In genomic region chrX:13598877-13599276, GRCh38 we compare ENCODE assay signal across 11 cellular contexts. TPM values are rescaled to one million over a fixed set of nuclear protein-coding genes. Genes with fewer than 3 reads are reported as not detected.
DNase-seq lines count a peak whose midpoint lies in the region; ATAC-seq, FAIRE-seq and TF ChIP-seq lines count a peak whose summit lies in the region.
"Had no signal": no experiment of that assay in that cellular context is flagged by ENCODE, and none has a peak within 500 bp of the region (broad histone marks: within the 10 kb centered on the region; RNA-seq: fewer than 3 reads in every experiment).

No MANE protein-coding gene starts in this region.

- H4K20me1 ChIP-seq in IMR-90 (ENCODE audit: insufficient read depth, low read length) (no peaks in the 10 kb centered on the region), GM12878 (ENCODE audit: control insufficient read depth, insufficient read depth) (no peaks in the 10 kb centered on the region), HepG2 (ENCODE audit: insufficient read depth, low read length) (no peaks in the 10 kb centered on the region)

- intact Hi-C loops in IMR-90 (cut with micrococcal nuclease): no loop called here
- intact Hi-C loops in GM12878 (cut with micrococcal nuclease; ENCODE audit: unreplicated experiment): no loop called here
- intact Hi-C loops in HepG2 (cut with micrococcal nuclease; ENCODE audit: unreplicated experiment): no loop called here
- intact Hi-C loops in psoas muscle (cut with DNase I): no loop called here

- no peaks in the 10 kb centered on the region for H3K79me2 ChIP-seq in GM12878 (ENCODE audit: control insufficient read depth, insufficient read depth, low read length)
- no peaks in the 10 kb centered on the region for H3K79me2 ChIP-seq in HepG2 (ENCODE audit: insufficient read depth, low read length)

- FAIRE-seq in D721Med (lab: Jason Lieb, UNC): no peak
- no peak for FAIRE-seq in GM12878 (lab: Jason Lieb, UNC)
- FAIRE-seq in HepG2 (lab: Jason Lieb, UNC): no peak

- H3K4me1 ChIP-seq in IMR-90 (ENCODE audit: control insufficient read depth, insufficient read depth, low read length): no peaks in the 10 kb centered on the region
- H3K4me1 ChIP-seq in GM12878 (ENCODE audit: control insufficient read depth, insufficient read depth, low read length): no peaks in the 10 kb centered on the region
- no peaks in the 10 kb centered on the region for H3K4me1 ChIP-seq in HepG2 (ENCODE audit: insufficient read depth, low read length)
- H3K4me1 ChIP-seq in psoas muscle: no peaks in the 10 kb centered on the region

- no peak overlapping the region for H3K18ac ChIP-seq in IMR-90 (ENCODE audit: low read depth, low read length)

- H3K9me1 ChIP-seq in IMR-90 (ENCODE audit: insufficient read depth, low read length): no peaks in the 10 kb centered on the region

- CTCF ChIA-PET in IMR-90 (lab: Yijun Ruan, JAX): interaction anchor here (1.0 to 1.1 kb wide), 3 partner anchors 14 to 51 kb away, joined by 3 to 4 read pairs (median 3); no protein-coding TSS in a partner anchor
- CTCF ChIA-PET in GM12878 (lab: Yijun Ruan, JAX): interaction anchor here (1.0 to 3.4 kb wide), 5 partner anchors 9 to 92 kb away, joined by 3 to 10 read pairs (median 3); no protein-coding TSS in a partner anchor
- CTCF ChIA-PET in HepG2 (lab: Yijun Ruan, JAX; ENCODE audit: low intra/inter-chr PET ratio, low total read pairs): no interaction called here

- H3K4me3 ChIP-seq in IMR-90 (ENCODE audit: insufficient read depth, low read depth, low read length) (no peak overlapping the region), GM12878 (no peak overlapping the region), HepG2 (replicated peaks in 1 of 3; ENCODE audit: insufficient read depth in 1 of 3, low read depth in 2 of 3, low read length in 3 of 3) (no peak overlapping the region), psoas muscle (no peak overlapping the region)

- H3K14ac ChIP-seq in IMR-90 (replicated peaks; ENCODE audit: low read depth, low read length): no peak overlapping the region

- no peaks in the 10 kb centered on the region for H3K79me1 ChIP-seq in IMR-90 (ENCODE audit: low read depth in 1 of 2, low read length in 2 of 2)

- H3K4me2 ChIP-seq in IMR-90 (ENCODE audit: low read depth, low read length): no peak overlapping the region
- H3K4me2 ChIP-seq in GM12878 (ENCODE audit: control insufficient read depth, insufficient read depth): no peak overlapping the region
- H3K4me2 ChIP-seq in HepG2 (ENCODE audit: low read depth, low read length): no peak overlapping the region

- BruUV-seq in IMR-90 (replicated peaks; lab: Mats Ljungman, UMichigan) (no TSS peak), GM12878 (replicated peaks; lab: Mats Ljungman, UMichigan) (no TSS peak), HepG2 (replicated peaks; lab: Mats Ljungman, UMichigan) (no TSS peak)

- dilution Hi-C loops in IMR-90 (cut with HindIII; ENCODE audit: low sequenced_read_pairs, unreplicated experiment): no loop called here

- TF ChIP-seq EP300 in GM12878 (IDR thresholded peaks at IDR 0.05; ENCODE audit: borderline replicate concordance in 1 of 2, control insufficient read depth in 1 of 2, low read depth in 2 of 2, low read length in 2 of 2) (no peak), HepG2 (IDR thresholded peaks at IDR 0.05; ENCODE audit: low read depth in 2 of 2, low read length in 2 of 2) (no peak), HepG2 (CRISPR knock-in tag; IDR thresholded peaks at IDR 0.05; ENCODE audit: borderline replicate concordance) (no peak)

- no peak overlapping the region for H4K5ac ChIP-seq in IMR-90 (ENCODE audit: low read depth, low read length)

- no peak overlapping the region for H3K23ac ChIP-seq in IMR-90 (ENCODE audit: low read depth, low read length)

- H2BK15ac ChIP-seq in IMR-90 (ENCODE audit: low read depth, low read length): no peak overlapping the region

- H2BK5ac ChIP-seq in IMR-90 (ENCODE audit: low read depth, low read length, poor library complexity, severe bottlenecking): no peak overlapping the region

- H2AFZ ChIP-seq in IMR-90 (replicated peaks; ENCODE audit: low read length, poor library complexity) (no peak overlapping the region), GM12878 (ENCODE audit: control insufficient read depth, low read depth, low read length) (no peak overlapping the region), HepG2 (ENCODE audit: low read length) (no peak overlapping the region)

- TF ChIP-seq CTCF in D721Med (IDR thresholded peaks at IDR 0.05; ENCODE audit: insufficient read depth, missing control alignments) (peak; percentile 25), IMR-90 (conservative IDR thresholded peaks at IDR 0.05; ENCODE audit: low read depth, low read length) (peak; percentile 27; the same call in 1 of the 2 replicates), GM12878 (IDR thresholded peaks at IDR 0.05 in 2 of 3, conservative IDR thresholded peaks at IDR 0.05 in 1 of 3; ENCODE audit: control insufficient read depth in 2 of 3, extremely low read depth in 1 of 3, insufficient read depth in 1 of 3, low read depth in 3 of 3, low read length in 3 of 3) (peak; percentile 9 to 27 (median 20); a peak in 2 of 6 replicates), HepG2 (CRISPR knock-in tag; IDR thresholded peaks at IDR 0.05) (no peak), psoas muscle (IDR thresholded peaks at IDR 0.05) (no peak)

- SMC1A ChIA-PET in GM12878 (lab: Charles Lee; ENCODE audit: uncharacterized antibody, unreplicated experiment): interaction anchor here (1.6 to 1.9 kb wide), 2 partner anchors 47 to 108 kb away, joined by 4 read pairs; no protein-coding TSS in a partner anchor

- H3K27me3 ChIP-seq in IMR-90 (ENCODE audit: control insufficient read depth, insufficient read depth, low read length) (peaks cover 10% of the 10 kb centered on the region), GM12878 (replicated peaks in 1 of 2; ENCODE audit: control insufficient read depth in 2 of 2, insufficient read depth in 2 of 2, low read length in 1 of 2) (peaks cover 0 to 4% of the 10 kb centered on the region in 2 experiments; a peak in 2 of 4 replicates), HepG2 (ENCODE audit: control insufficient read depth in 1 of 2, insufficient read depth in 2 of 2, low read length in 2 of 2) (no peaks in the 10 kb centered on the region), psoas muscle (ENCODE audit: insufficient read depth in 3 of 3, low read length in 2 of 3) (peaks cover 0 to 19% (median 0%) of the 10 kb centered on the region in 3 donors)

- RAD21 ChIA-PET in GM12878 (lab: Charles Lee; ENCODE audit: unreplicated experiment): interaction anchor here (0.9 to 1.1 kb wide), 2 partner anchors 47 to 92 kb away, joined by 3 to 4 read pairs; no protein-coding TSS in a partner anchor

- TF ChIP-seq RAD21 in IMR-90 (IDR thresholded peaks at IDR 0.05; ENCODE audit: low read length): no peak
- TF ChIP-seq RAD21 in GM12878 (IDR thresholded peaks at IDR 0.05; ENCODE audit: insufficient read depth, low read depth, low read length): no peak
- TF ChIP-seq RAD21 in HepG2 (CRISPR knock-in tag; IDR thresholded peaks at IDR 0.05): no peak

- TF ChIP-seq POLR2A in IMR-90 (IDR thresholded peaks at IDR 0.05; ENCODE audit: low read depth, low read length) (no peak), GM12878 (IDR thresholded peaks at IDR 0.05; ENCODE audit: low read depth, low read length) (no peak), HepG2 (IDR thresholded peaks at IDR 0.05; ENCODE audit: insufficient read depth in 1 of 2, low read depth in 2 of 2, low read length in 2 of 2) (no peak)

- H4K91ac ChIP-seq in IMR-90 (ENCODE audit: insufficient read depth, low read depth, low read length): no peak overlapping the region

- H3K9ac ChIP-seq in IMR-90 (ENCODE audit: low read depth, low read length) (no peak overlapping the region), GM12878 (ENCODE audit: control insufficient read depth, insufficient read depth, low read length) (no peak overlapping the region), HepG2 (ENCODE audit: insufficient read depth, low read depth, low read length) (no peak overlapping the region)

- H3K9me3 ChIP-seq in IMR-90 (ENCODE audit: control insufficient read depth, insufficient read depth, low read length) (no peaks in the 10 kb centered on the region), GM12878 (replicated peaks; ENCODE audit: control insufficient read depth, insufficient read depth, low read length) (no peaks in the 10 kb centered on the region), HepG2 (ENCODE audit: low read length) (no peaks in the 10 kb centered on the region), psoas muscle (no peaks in the 10 kb centered on the region)

- WGBS in IMR-90 (ENCODE audit: extremely low coverage in 2 of 2, insufficient read length in 1 of 2), 2 experiments: no CpG with 5 or more reads among the region's 3 CpGs
- 16% methylated on average over 3 of the region's 3 CpGs for WGBS in GM12878 (ENCODE audit: insufficient coverage, insufficient replicate concordance, low lambda C conversion rate, missing lambda C conversion rate)
- 0% methylated on average over 2 of the region's 3 CpGs for WGBS in HepG2 (ENCODE audit: low lambda C conversion rate)
- WGBS in psoas muscle, 3 donors: 63 to 69% (median 68%) methylated on average over 3 of the region's 3 CpGs

- H2BK20ac ChIP-seq in IMR-90 (ENCODE audit: low read depth, low read length): no peak overlapping the region

- H3K56ac ChIP-seq in IMR-90 (ENCODE audit: extremely low read depth, insufficient read depth, low read length): no peak overlapping the region

- no peak overlapping the region for H4K8ac ChIP-seq in IMR-90 (ENCODE audit: low read depth in 2 of 2, low read length in 2 of 2)

- DNase-seq in D721Med (ENCODE audit: insufficient read length, low spot score): no peak
- DNase-seq in IMR-90: peak; percentile 4
- DNase-seq in GM12878 (ENCODE audit: low read depth, low spot score): no peak
- no peak for DNase-seq in HepG2 (ENCODE audit: low spot score)
- no peak for DNase-seq in activated effector memory CD4-positive, alpha-beta T cell treated with anti-CD3 and anti-CD28 coated beads, Interleukin-2, amount 50 U/mL, for 16 hours
- no peak for DNase-seq in psoas muscle
- DNase-seq in Ammon's horn (ENCODE audit: low spot score): no peak
- DNase-seq: activated naive CD4-positive, alpha-beta T cell treated with Interleukin-2 at 50 U/mL for 16 hours; NCI-H2227 treated with DMSO at 0.1 percent for 48 hours had no signal

- no peak overlapping the region for H2AK5ac ChIP-seq in IMR-90 (ENCODE audit: low read depth, low read length)

- H2AK9ac ChIP-seq in IMR-90 (replicated peaks; ENCODE audit: low read depth, low read length, poor library complexity): no peak overlapping the region

- no peak overlapping the region for H2BK120ac ChIP-seq in IMR-90 (ENCODE audit: low read depth, low read length)

- no peak overlapping the region for H3K27ac ChIP-seq in IMR-90 (ENCODE audit: insufficient read depth, low read length)
- H3K27ac ChIP-seq in GM12878 (ENCODE audit: control insufficient read depth, insufficient read depth): no peak overlapping the region
- no peak overlapping the region for H3K27ac ChIP-seq in HepG2 (ENCODE audit: extremely low read length, insufficient read depth, low read length)
- no peak overlapping the region for H3K27ac ChIP-seq in psoas muscle

- in situ Hi-C loops in IMR-90 (cut with MboI; ENCODE audit: low sequenced_read_pairs) (no loop called here), GM12878 (cut with MboI) (no loop called here), HepG2 (cut with HindIII; ENCODE audit: extremely low pct_ligation_motif_present, low pct_unique_long_range_greater_than_20kb) (no loop called here)

- no peaks in the 10 kb centered on the region for H3K36me3 ChIP-seq in IMR-90 (ENCODE audit: control insufficient read depth, insufficient read depth, low read length)
- H3K36me3 ChIP-seq in GM12878 (ENCODE audit: control insufficient read depth in 2 of 2, insufficient read depth in 2 of 2, low read length in 1 of 2): no peaks in the 10 kb centered on the region
- no peaks in the 10 kb centered on the region for H3K36me3 ChIP-seq in HepG2 (replicated peaks in 1 of 2; ENCODE audit: control insufficient read depth in 1 of 2, insufficient read depth in 2 of 2, low read length in 2 of 2)
- H3K36me3 ChIP-seq in psoas muscle (ENCODE audit: insufficient read depth in 1 of 2, low read depth in 1 of 2): no peaks in the 10 kb centered on the region

- POLR2A ChIA-PET in IMR-90 (lab: Charles Lee; ENCODE audit: unreplicated experiment): no interaction called here
- POLR2A ChIA-PET in GM12878 (lab: Charles Lee): no interaction called here
- POLR2A ChIA-PET in HepG2 (lab: Yijun Ruan, JAX): no interaction called here

- ATAC-seq in IMR-90 (ENCODE audit: low read depth): peak; percentile 40; the same call in 1 of the 2 replicates
- peak; percentile 73 for ATAC-seq in GM12878
- peak; percentile 51; the same call in 1 of the 3 replicates for ATAC-seq in HepG2
- no peak for ATAC-seq in psoas muscle
- no peak for ATAC-seq in HG03457 (IDR thresholded peaks at IDR 0.05; ENCODE audit: unreplicated experiment)
- ATAC-seq: esophagus mucosa had no signal

- H3K4ac ChIP-seq in IMR-90 (ENCODE audit: low read depth, low read length): no peak overlapping the region

RNA-seq across cellular contexts. Expression of gene EGFL6, which starts 29.5 kb away (rescaled TPM):
- total RNA-seq in IMR-90 (2012; rRNA removed) (not detected in 2 replicates), GM12878 (2014; rRNA removed) (not detected in 2 replicates), GM12878 (2014; rRNA removed; fragmentation: Illumina TruSeq; extraction: Trizol) (not detected in 2 replicates), GM12878 (2021) (not detected in 2 replicates), HepG2 (2016; rRNA removed; fragmentation: Illumina TruSeq; extraction: Trizol) (not detected in 2 replicates), psoas muscle (under 1 TPM in 1 of 4 donors, not detected in 3; 0.17 TPM)
- polyA plus RNA-seq in IMR-90 (2012; rRNA removed) (not detected in 2 replicates), GM12878 (2011; rRNA removed) (0.03 and 0.14 TPM in 2 replicates), GM12878 (2014; fragmentation: Illumina TruSeq; extraction: Trizol) (not detected in 2 replicates), GM12878 (2014; fragmentation: Nextera tagmentation; extraction: Ambion mirVana) (not detected), GM12878 (2014; rRNA removed) (not detected in 2 replicates), GM12878 (2016; fragmentation: Nextera tagmentation; extraction: Ambion mirVana) (not detected), HepG2 (2011; rRNA removed) (not detected in 2 replicates), psoas muscle (not detected)
- not detected in 2 replicates for polyA plus RNA-seq in IMR-90 (2012; cell fraction: cytosol; rRNA removed)
- not detected in 2 replicates for polyA plus RNA-seq in IMR-90 (2012; cell fraction: nucleus; rRNA removed; ENCODE audit: low replicate concordance)
- 0.20 TPM in 1 of 2 replicates, not detected in the other for total RNA-seq in GM12878 (2013; cell fraction: nucleolus; rRNA removed)
- not detected for polyA plus RNA-seq in GM12878 (2011; ENCODE audit: low read depth)
- polyA plus RNA-seq in GM12878 (2011; cell fraction: cytosol; rRNA removed): 0.03 and 0.05 TPM in 2 replicates
- not detected in 2 replicates for polyA plus RNA-seq in GM12878 (2011; cell fraction: nucleus; rRNA removed)
- not detected in 2 replicates for polyA plus RNA-seq in GM12878 (2012)
- polyA minus RNA-seq in GM12878 (2011; rRNA and poly(A)+ RNA removed): not detected in 2 replicates
- polyA minus RNA-seq in GM12878 (2011; cell fraction: cytosol; rRNA and poly(A)+ RNA removed): not detected in 2 replicates
- not detected in 2 replicates for polyA minus RNA-seq in GM12878 (2011; cell fraction: nucleus; rRNA and poly(A)+ RNA removed)
- total RNA-seq in HepG2 (2016; cell fraction: cytosol; rRNA removed; fragmentation: Illumina TruSeq; extraction: Trizol; ENCODE audit: low read depth): not detected in 2 replicates
- not detected in 2 replicates for total RNA-seq in HepG2 (2016; cell fraction: insoluble cytoplasmic fraction; rRNA removed; fragmentation: Illumina TruSeq; extraction: Trizol)
- not detected in 2 replicates for total RNA-seq in HepG2 (2016; cell fraction: membrane; rRNA removed; fragmentation: Illumina TruSeq; extraction: Trizol)
- total RNA-seq in HepG2 (2016; cell fraction: nucleus; rRNA removed; fragmentation: Illumina TruSeq; extraction: Trizol): not detected in 2 replicates
- not detected in 2 replicates for polyA plus RNA-seq in HepG2 (2011; cell fraction: cytosol; rRNA removed)
- not detected in 2 replicates for polyA plus RNA-seq in HepG2 (2011; cell fraction: nucleus; rRNA removed)
- not detected in 2 replicates for polyA plus RNA-seq in HepG2 (2012)
- polyA plus RNA-seq in HepG2 (2016; cell fraction: cytosol; fragmentation: Illumina TruSeq; extraction: Trizol; ENCODE audit: low read depth): not detected in 2 replicates
- polyA plus RNA-seq in HepG2 (2016; cell fraction: insoluble cytoplasmic fraction; fragmentation: Illumina TruSeq; extraction: Trizol; ENCODE audit: low read depth): not detected in 2 replicates
- not detected in 2 replicates for polyA plus RNA-seq in HepG2 (2016; cell fraction: membrane; fragmentation: Illumina TruSeq; extraction: Trizol; ENCODE audit: low read depth)
- polyA plus RNA-seq in HepG2 (2016; cell fraction: nucleus; fragmentation: Illumina TruSeq; extraction: Trizol; ENCODE audit: insufficient read depth, low read depth): not detected in 2 replicates
- not detected in 2 replicates for polyA minus RNA-seq in HepG2 (2011; rRNA and poly(A)+ RNA removed; ENCODE audit: low replicate concordance)
- not detected in 2 replicates for polyA minus RNA-seq in HepG2 (2011; cell fraction: cytosol; rRNA and poly(A)+ RNA removed)
- not detected in 2 replicates for polyA minus RNA-seq in HepG2 (2011; cell fraction: nucleus; rRNA and poly(A)+ RNA removed)

RNA-seq across cellular contexts. Expression of gene TCEANC, which starts 54.1 kb away (rescaled TPM):
- 1.4 and 2.5 TPM in 2 replicates for total RNA-seq in IMR-90 (2012; rRNA removed)
- polyA plus RNA-seq in IMR-90 (2012; rRNA removed): 0.53 and 0.99 TPM in 2 replicates
- polyA plus RNA-seq in IMR-90 (2012; cell fraction: cytosol; rRNA removed): 0.09 and 0.13 TPM in 2 replicates
- polyA plus RNA-seq in IMR-90 (2012; cell fraction: nucleus; rRNA removed; ENCODE audit: low replicate concordance): 0.16 and 2.1 TPM in 2 replicates
- total RNA-seq in GM12878 (2013; cell fraction: nucleolus; rRNA removed): 7.1 and 8.4 TPM in 2 replicates
- total RNA-seq in GM12878 (2014; rRNA removed): 2.9 and 4.7 TPM in 2 replicates
- 3.7 and 3.8 TPM in 2 replicates for total RNA-seq in GM12878 (2014; rRNA removed; fragmentation: Illumina TruSeq; extraction: Trizol)
- total RNA-seq in GM12878 (2021): 3.0 and 3.8 TPM in 2 replicates
- polyA plus RNA-seq in GM12878 (2011; ENCODE audit: low read depth): 1.1 TPM
- polyA plus RNA-seq in GM12878 (2011; rRNA removed): 4.9 and 6.5 TPM in 2 replicates
- polyA plus RNA-seq in GM12878 (2011; cell fraction: cytosol; rRNA removed): 1.8 and 1.9 TPM in 2 replicates
- polyA plus RNA-seq in GM12878 (2011; cell fraction: nucleus; rRNA removed): 4.4 TPM in 2 replicates
- polyA plus RNA-seq in GM12878 (2012): 1.2 and 2.0 TPM in 2 replicates
- polyA plus RNA-seq in GM12878 (2014; fragmentation: Illumina TruSeq; extraction: Trizol): 3.4 and 4.4 TPM in 2 replicates
- polyA plus RNA-seq in GM12878 (2014; fragmentation: Nextera tagmentation; extraction: Ambion mirVana): 1 to 10 TPM; 1.5 to 4.0 TPM
- 1.9 and 2.0 TPM in 2 replicates for polyA plus RNA-seq in GM12878 (2014; rRNA removed)
- 1 to 10 TPM; 1.1 to 2.7 TPM for polyA plus RNA-seq in GM12878 (2016; fragmentation: Nextera tagmentation; extraction: Ambion mirVana)
- polyA minus RNA-seq in GM12878 (2011; rRNA and poly(A)+ RNA removed): 5.3 and 5.7 TPM in 2 replicates
- 2.8 and 5.3 TPM in 2 replicates for polyA minus RNA-seq in GM12878 (2011; cell fraction: cytosol; rRNA and poly(A)+ RNA removed)
- polyA minus RNA-seq in GM12878 (2011; cell fraction: nucleus; rRNA and poly(A)+ RNA removed): 5.6 and 8.3 TPM in 2 replicates
- 0.97 and 1.5 TPM in 2 replicates for total RNA-seq in HepG2 (2016; rRNA removed; fragmentation: Illumina TruSeq; extraction: Trizol)
- total RNA-seq in HepG2 (2016; cell fraction: cytosol; rRNA removed; fragmentation: Illumina TruSeq; extraction: Trizol; ENCODE audit: low read depth): 1.1 and 1.8 TPM in 2 replicates
- total RNA-seq in HepG2 (2016; cell fraction: insoluble cytoplasmic fraction; rRNA removed; fragmentation: Illumina TruSeq; extraction: Trizol): 1.3 TPM in 2 replicates
- total RNA-seq in HepG2 (2016; cell fraction: membrane; rRNA removed; fragmentation: Illumina TruSeq; extraction: Trizol): 1.4 and 1.6 TPM in 2 replicates
- total RNA-seq in HepG2 (2016; cell fraction: nucleus; rRNA removed; fragmentation: Illumina TruSeq; extraction: Trizol): 0.81 and 1.1 TPM in 2 replicates
- 0.51 and 0.61 TPM in 2 replicates for polyA plus RNA-seq in HepG2 (2011; rRNA removed)
- 0.17 and 0.24 TPM in 2 replicates for polyA plus RNA-seq in HepG2 (2011; cell fraction: cytosol; rRNA removed)
- polyA plus RNA-seq in HepG2 (2011; cell fraction: nucleus; rRNA removed): 0.48 and 0.66 TPM in 2 replicates
- 0.45 and 0.56 TPM in 2 replicates for polyA plus RNA-seq in HepG2 (2012)
- 0.11 and 0.14 TPM in 2 replicates for polyA plus RNA-seq in HepG2 (2016; cell fraction: cytosol; fragmentation: Illumina TruSeq; extraction: Trizol; ENCODE audit: low read depth)
- polyA plus RNA-seq in HepG2 (2016; cell fraction: insoluble cytoplasmic fraction; fragmentation: Illumina TruSeq; extraction: Trizol; ENCODE audit: low read depth): 0.73 and 0.97 TPM in 2 replicates
- polyA plus RNA-seq in HepG2 (2016; cell fraction: membrane; fragmentation: Illumina TruSeq; extraction: Trizol; ENCODE audit: low read depth): 0.19 and 0.39 TPM in 2 replicates
- polyA plus RNA-seq in HepG2 (2016; cell fraction: nucleus; fragmentation: Illumina TruSeq; extraction: Trizol; ENCODE audit: insufficient read depth, low read depth): 0.93 and 2.3 TPM in 2 replicates
- polyA minus RNA-seq in HepG2 (2011; rRNA and poly(A)+ RNA removed; ENCODE audit: low replicate concordance): 2.2 TPM in 1 of 2 replicates, not detected in the other
- 0.26 and 0.49 TPM in 2 replicates for polyA minus RNA-seq in HepG2 (2011; cell fraction: cytosol; rRNA and poly(A)+ RNA removed)
- 0.77 and 2.2 TPM in 2 replicates for polyA minus RNA-seq in HepG2 (2011; cell fraction: nucleus; rRNA and poly(A)+ RNA removed)
- total RNA-seq in psoas muscle: 1 to 10 TPM; 3.5 to 5.2 (median 4.1) TPM
- 1 to 10 TPM in 2 of 3 donors, under 1 TPM in 1; 0.95 to 2.5 (median 2.2) TPM for polyA plus RNA-seq in psoas muscle

Comparison
In these comparisons a context has a peak if more than half of its experiments do, and no peak if none do; other contexts are left out.
1. CTCF ChIP-seq: peak in D721Med (single experiment), IMR-90 (single experiment) and GM12878 (3 of 3); none in HepG2 (single experiment) and psoas muscle (single experiment).
2. ATAC-seq: peak in IMR-90 (single experiment), GM12878 (single experiment) and HepG2 (single experiment); none in psoas muscle (0 of 4) and HG03457 (single experiment).